ENCODE assay signal across 8 cellular contexts in the genomic region with DNA sequence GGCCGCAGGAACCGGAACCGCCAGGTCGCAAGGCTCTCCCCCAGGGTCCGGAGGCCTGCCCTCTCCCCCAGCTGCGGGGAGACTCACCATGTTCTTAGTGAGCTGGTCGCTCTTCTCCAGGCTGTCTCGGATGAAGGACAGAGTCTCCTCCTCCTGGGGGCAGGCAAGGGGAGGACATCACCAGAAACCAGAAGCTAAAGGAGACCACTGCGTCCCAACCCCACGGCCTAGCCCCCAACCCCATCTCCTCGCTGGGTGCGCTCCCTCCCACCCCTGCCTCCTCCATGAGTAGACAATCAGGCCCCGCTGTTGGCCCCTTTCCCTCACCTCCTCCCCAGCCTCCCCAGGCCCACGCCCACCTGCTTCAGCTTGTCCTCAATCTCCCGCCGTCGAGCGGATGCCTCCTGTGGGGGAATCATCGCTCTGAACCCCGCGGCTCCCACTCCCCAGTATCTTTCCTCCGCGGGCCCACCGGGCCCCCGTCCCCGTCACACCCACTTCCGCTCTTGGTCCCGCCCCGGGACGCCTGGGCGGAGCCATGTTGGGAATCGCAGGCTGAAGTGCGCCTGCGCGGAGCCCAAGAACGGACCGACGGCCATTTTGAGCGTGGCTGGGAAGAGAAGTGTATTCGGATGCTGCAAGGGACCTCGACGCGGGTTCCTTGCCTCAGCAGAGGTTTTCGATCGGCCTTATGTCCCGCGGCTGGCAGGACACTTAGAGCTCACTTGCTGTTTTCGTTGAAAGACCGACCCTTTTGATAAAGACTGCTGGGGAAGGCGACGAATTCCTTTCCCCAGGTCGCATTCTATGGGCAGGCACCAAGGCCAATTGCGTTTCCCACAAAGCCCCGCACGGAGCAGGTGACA. TPM values are rescaled to one million over a fixed set of nuclear protein-coding genes. Genes with fewer than 3 reads are reported as not detected.
DNase-seq lines count a peak whose midpoint lies in the region; ATAC-seq and TF ChIP-seq lines count a peak whose summit lies in the region.

A gene with protein sequence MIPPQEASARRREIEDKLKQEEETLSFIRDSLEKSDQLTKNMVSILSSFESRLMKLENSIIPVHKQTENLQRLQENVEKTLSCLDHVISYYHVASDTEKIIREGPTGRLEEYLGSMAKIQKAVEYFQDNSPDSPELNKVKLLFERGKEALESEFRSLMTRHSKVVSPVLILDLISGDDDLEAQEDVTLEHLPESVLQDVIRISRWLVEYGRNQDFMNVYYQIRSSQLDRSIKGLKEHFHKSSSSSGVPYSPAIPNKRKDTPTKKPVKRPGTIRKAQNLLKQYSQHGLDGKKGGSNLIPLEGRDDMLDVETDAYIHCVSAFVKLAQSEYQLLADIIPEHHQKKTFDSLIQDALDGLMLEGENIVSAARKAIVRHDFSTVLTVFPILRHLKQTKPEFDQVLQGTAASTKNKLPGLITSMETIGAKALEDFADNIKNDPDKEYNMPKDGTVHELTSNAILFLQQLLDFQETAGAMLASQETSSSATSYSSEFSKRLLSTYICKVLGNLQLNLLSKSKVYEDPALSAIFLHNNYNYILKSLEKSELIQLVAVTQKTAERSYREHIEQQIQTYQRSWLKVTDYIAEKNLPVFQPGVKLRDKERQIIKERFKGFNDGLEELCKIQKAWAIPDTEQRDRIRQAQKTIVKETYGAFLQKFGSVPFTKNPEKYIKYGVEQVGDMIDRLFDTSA (minus strand): TSS at position 514 of the 866 bp plus-strand sequence. CDS start 95 bp downstream, at position 419.

- H3K27me3 ChIP-seq in GM23338 (ENCODE audit: insufficient read depth) = no peaks in the 10 kb centered on the region
- no peaks in the 10 kb centered on the region for H3K27me3 ChIP-seq in MG63
- H3K27me3 ChIP-seq in neural progenitor cell = no peaks in the 10 kb centered on the region
- no peaks in the 10 kb centered on the region for H3K27me3 ChIP-seq in stomach smooth muscle (ENCODE audit: control insufficient read depth in 1 of 2, insufficient read depth in 2 of 2, low read length in 2 of 2)

- H3K4me1 ChIP-seq in GM23338 (ENCODE audit: insufficient read depth) (peaks cover 26% of the 10 kb centered on the region; the same call in 1 of the 2 replicates), neural progenitor cell (peaks cover 12% of the 10 kb centered on the region), stomach smooth muscle (ENCODE audit: control insufficient read depth, insufficient read depth, low read length) (peaks cover 22% of the 10 kb centered on the region)

- H4K20me1 ChIP-seq in GM23338 (replicated peaks; ENCODE audit: insufficient read depth) (no peaks in the 10 kb centered on the region; the same call in 1 of the 2 replicates), neural progenitor cell (ENCODE audit: low read depth) (no peaks in the 10 kb centered on the region)

- H3K27ac ChIP-seq in GM23338 (ENCODE audit: low read depth) (peak within 1 kb of the TSS; percentile 94), neural progenitor cell (peak within 1 kb of the TSS; percentile 19), stomach smooth muscle (ENCODE audit: low read length) (peak within 1 kb of the TSS; percentile 76)

- H3K36me3 Mint-ChIP-seq in GM23338 (ENCODE audit: low read depth) (peaks cover 39% of the 10 kb centered on the region), neural progenitor cell (peaks cover 16% of the 10 kb centered on the region)

- no peaks in the 10 kb centered on the region for H3K9me2 ChIP-seq in GM23338 (ENCODE audit: insufficient read depth)

- H3K9me3 Mint-ChIP-seq in GM23338 (peaks cover 3% of the 10 kb centered on the region; the same call in 2 of the 3 replicates), neural progenitor cell (no peaks in the 10 kb centered on the region)

- H3K4me3 Mint-ChIP-seq in GM23338 (peak within 1 kb of the TSS; percentile 86), neural progenitor cell (peak within 1 kb of the TSS; percentile 97)

- H3K4me1 Mint-ChIP-seq in GM23338 (peaks cover 27% of the 10 kb centered on the region), neural progenitor cell (peaks cover 24% of the 10 kb centered on the region)

- H3K79me2 ChIP-seq in GM23338 (replicated peaks; ENCODE audit: insufficient read depth) = peaks cover 20% of the 10 kb centered on the region
- peaks cover 19% of the 10 kb centered on the region for H3K79me2 ChIP-seq in neural progenitor cell (ENCODE audit: low read depth)

- TF ChIP-seq CTCF in GM23338 (conservative IDR thresholded peaks at IDR 0.05; ENCODE audit: low read depth in 2 of 2) (no peak), fibroblast of villous mesenchyme (IDR thresholded peaks at IDR 0.05; ENCODE audit: insufficient read depth, low read depth, low read length) (no peak), neural progenitor cell (IDR thresholded peaks at IDR 0.05) (no peak)

- H3K27me3 Mint-ChIP-seq in GM23338 (ENCODE audit: insufficient read depth, low read depth, poor library complexity) (peaks cover 10% of the 10 kb centered on the region), neural progenitor cell (ENCODE audit: insufficient read depth, low read depth) (peaks cover 8% of the 10 kb centered on the region)

- peak within 1 kb of the TSS; percentile 96 for H3K4me2 ChIP-seq in GM23338
- peak within 1 kb of the TSS; percentile 95 for H3K4me2 ChIP-seq in neural progenitor cell

- peak within 1 kb of the TSS; percentile 40 for H2AFZ ChIP-seq in GM23338
- peak within 1 kb of the TSS; percentile 99 for H2AFZ ChIP-seq in neural progenitor cell (replicated peaks)

- H3K27ac Mint-ChIP-seq in GM23338 = peak within 1 kb of the TSS; percentile 98
- peak within 1 kb of the TSS; percentile 99 for H3K27ac Mint-ChIP-seq in neural progenitor cell

- H3K4me3 ChIP-seq in GM23338 (peak within 1 kb of the TSS; percentile 92), MG63 (peak within 1 kb of the TSS; percentile 92), fibroblast of villous mesenchyme (ENCODE audit: low read depth, low read length) (peak within 1 kb of the TSS; percentile 94), neural progenitor cell (peak within 1 kb of the TSS; percentile 99), stomach smooth muscle (ENCODE audit: low read length in 2 of 2) (peak within 1 kb of the TSS; percentile 76 to 94)

- peaks cover 17% of the 10 kb centered on the region for H3K36me3 ChIP-seq in GM23338 (ENCODE audit: insufficient read depth)
- peaks cover 34% of the 10 kb centered on the region for H3K36me3 ChIP-seq in MG63
- H3K36me3 ChIP-seq in neural progenitor cell = peaks cover 9% of the 10 kb centered on the region
- H3K36me3 ChIP-seq in stomach smooth muscle (ENCODE audit: control insufficient read depth in 2 of 2, insufficient read depth in 2 of 2, low read length in 2 of 2) = peaks cover 13 to 16% of the 10 kb centered on the region in 2 donors

- H3F3A ChIP-seq in GM23338 (replicated peaks; ENCODE audit: low read depth) = peaks cover 12% of the 10 kb centered on the region; the same call in 1 of the 2 replicates
- peaks cover 25% of the 10 kb centered on the region for H3F3A ChIP-seq in neural progenitor cell (ENCODE audit: low read depth)

- H3K9ac ChIP-seq in neural progenitor cell = peak within 1 kb of the TSS; percentile 65
- peak within 1 kb of the TSS; percentile 66 to 86 for H3K9ac ChIP-seq in stomach smooth muscle (ENCODE audit: low read length in 2 of 2)

- H3K9me3 ChIP-seq in MG63 (no peaks in the 10 kb centered on the region), neural progenitor cell (ENCODE audit: low read depth) (no peaks in the 10 kb centered on the region), stomach smooth muscle (ENCODE audit: control insufficient read depth in 2 of 2, low read length in 2 of 2) (no peaks in the 10 kb centered on the region)

- peak; percentile 78 for DNase-seq in DMS153 (lab: John Stamatoyannopoulos, UW)
- peak; percentile 97 for DNase-seq in GM23338 (ENCODE audit: low spot score)
- DNase-seq in MG63 = peak; percentile 87
- DNase-seq in SHP77 treated with DMSO at 0.1 percent for 48 hours (lab: John Stamatoyannopoulos, UW) = peak; percentile 92
- peak; percentile 97 for DNase-seq in activated effector memory CD4-positive, alpha-beta T cell treated with anti-CD3 and anti-CD28 coated beads, Interleukin-2, amount 50 U/mL, for 16 hours
- DNase-seq in fibroblast of villous mesenchyme (ENCODE audit: low read depth) = peak; percentile 91
- DNase-seq in neural progenitor cell (ENCODE audit: low spot score) = peak; percentile 97

- ATAC-seq in GM23338 = peak; percentile 75

TF ChIP-seq in GM23338, 12 proteins besides CTCF, POLR2A, EP300 and RAD21 (continues in another document):
- TF ChIP-seq, protein P1, sequence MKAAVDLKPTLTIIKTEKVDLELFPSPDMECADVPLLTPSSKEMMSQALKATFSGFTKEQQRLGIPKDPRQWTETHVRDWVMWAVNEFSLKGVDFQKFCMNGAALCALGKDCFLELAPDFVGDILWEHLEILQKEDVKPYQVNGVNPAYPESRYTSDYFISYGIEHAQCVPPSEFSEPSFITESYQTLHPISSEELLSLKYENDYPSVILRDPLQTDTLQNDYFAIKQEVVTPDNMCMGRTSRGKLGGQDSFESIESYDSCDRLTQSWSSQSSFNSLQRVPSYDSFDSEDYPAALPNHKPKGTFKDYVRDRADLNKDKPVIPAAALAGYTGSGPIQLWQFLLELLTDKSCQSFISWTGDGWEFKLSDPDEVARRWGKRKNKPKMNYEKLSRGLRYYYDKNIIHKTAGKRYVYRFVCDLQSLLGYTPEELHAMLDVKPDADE (IDR thresholded peaks at IDR 0.05) = peak; percentile 66
- TF ChIP-seq ZNF114 (CRISPR knock-in tag; IDR thresholded peaks at IDR 0.05) = no peak

RNA-seq across cellular contexts. Expression of the gene that starts here (rescaled TPM):
- total RNA-seq in GM23338 (2014; rRNA removed; shearing (Covaris generic)) = 65.9 and 75.4 TPM in 2 replicates
- 77.4 and 77.5 TPM in 2 replicates for polyA plus RNA-seq in GM23338 (2016; fragmentation: Nextera tagmentation; extraction: Ambion mirVana)
- total RNA-seq in MG63 (2014; rRNA removed; shearing (Covaris generic); ENCODE audit: low replicate concordance) = 54.5 and 81.8 TPM in 2 replicates
- total RNA-seq in fibroblast of villous mesenchyme (93.1 and 98.4 TPM in 2 replicates), neural progenitor cell (ENCODE audit: low replicate concordance) (64.3 and 72.8 TPM in 2 replicates)

Comparison
In these comparisons a context has a peak if more than half of its experiments do, and no peak if none do; other contexts are left out.
1. Peak in every context shown above with its lines: DNase-seq, ATAC-seq, H3K4me3 ChIP-seq and H3K27ac ChIP-seq.
2. H3K27ac ChIP-seq: peak in every context shown above with its lines; median percentile 94 in GM23338; 76 in stomach smooth muscle; 19 in neural progenitor cell.